8 cellular contexts compared by ENCODE assay signal in genomic region chr5:131640043-131640856, GRCh38. TPM values are rescaled to one million over a fixed set of nuclear protein-coding genes. Genes with fewer than 3 reads are reported as not detected.
DNase-seq lines count a peak whose midpoint lies in the region; ATAC-seq, FAIRE-seq and TF ChIP-seq lines count a peak whose summit lies in the region.

No MANE protein-coding gene starts in this region.

- no peaks in the 10 kb centered on the region for H3K9me3 ChIP-seq in neutrophil
- no peaks in the 10 kb centered on the region for H3K9me3 ChIP-seq in upper lobe of left lung

- H3K27me3 ChIP-seq in neutrophil (no peaks in the 10 kb centered on the region), upper lobe of left lung (no peaks in the 10 kb centered on the region)

- H3K4me1 ChIP-seq in neutrophil (ENCODE audit: control insufficient read depth in 1 of 2, insufficient read depth in 1 of 2, low read depth in 1 of 2, low read length in 1 of 2): peaks cover 73 to 76% of the 10 kb centered on the region in 2 experiments
- peaks cover 7 to 14% (median 12%) of the 10 kb centered on the region in 4 donors for H3K4me1 ChIP-seq in upper lobe of left lung

- TF ChIP-seq POLR2A in upper lobe of left lung (IDR thresholded peaks at IDR 0.05): no peak

- peak; percentile 59 for ATAC-seq in HG03432 (IDR thresholded peaks at IDR 0.05; ENCODE audit: unreplicated experiment)
- no peak for ATAC-seq in upper lobe of left lung (ENCODE audit: low FRiP score in 2 of 2)

- peaks cover 10% of the 10 kb centered on the region for H3K36me3 ChIP-seq in neutrophil
- H3K36me3 ChIP-seq in upper lobe of left lung: peaks cover 0 to 25% (median 5%) of the 10 kb centered on the region in 4 donors

- no peak for TF ChIP-seq EP300 in upper lobe of left lung (IDR thresholded peaks at IDR 0.05)

- H3K4me3 ChIP-seq in neutrophil (ENCODE audit: low read depth in 1 of 2, low read length in 1 of 2) (peak overlapping the region; percentile 33 to 40), upper lobe of left lung (no peak overlapping the region)

- WGBS in upper lobe of left lung, 2 donors: 45 to 52% methylated on average over 5 of the region's 5 CpGs

- TF ChIP-seq CTCF in neutrophil (IDR thresholded peaks at IDR 0.05): no peak
- TF ChIP-seq CTCF in upper lobe of left lung (IDR thresholded peaks at IDR 0.05): no peak

- peak; percentile 75 for DNase-seq in ELR (ENCODE audit: low read depth)
- DNase-seq in activated T-cell treated with anti-CD3 and anti-CD28 coated beads, Interleukin-2, amount 50 U/mL, for 1 hour: peak; percentile 56
- DNase-seq in HTR-8/SVneo (ENCODE audit: insufficient read length, low spot score): no peak
- no peak for DNase-seq in upper lobe of left lung
- DNase-seq in SW 1271 (lab: John Stamatoyannopoulos, UW): no peak
- DNase-seq in AML-193 (lab: John Stamatoyannopoulos, UW): no peak

- no peak for FAIRE-seq in HTR-8/SVneo (lab: Jason Lieb, UNC)

- H3K27ac ChIP-seq in neutrophil (peak overlapping the region; percentile 100), upper lobe of left lung (peak overlapping the region in 2 of 4 donors; percentile 5 to 58)

RNA-seq across cellular contexts. Expression of gene RAPGEF6, which starts 5.2 kb away (rescaled TPM):
- 10 to 100 TPM; 16.4 to 49.4 (median 31.6) TPM for total RNA-seq in upper lobe of left lung

Comparison
In these comparisons a context has a peak if more than half of its experiments do, and no peak if none do; other contexts are left out.
1. DNase-seq: peak in ELR (single experiment) and activated T-cell treated with anti-CD3 and anti-CD28 coated beads, Interleukin-2, amount 50 U/mL, for 1 hour (single experiment); none in HTR-8/SVneo (single experiment), upper lobe of left lung (0 of 2), SW 1271 (0 of 2) and AML-193 (0 of 2).
2. H3K4me3 ChIP-seq: peak in neutrophil (2 of 2); none in upper lobe of left lung (0 of 4).